ENCODE assay signal across 21 cellular contexts in genomic region chr3:89104499-89104898, GRCh38. TPM values are rescaled to one million over a fixed set of nuclear protein-coding genes. Genes with fewer than 3 reads are reported as not detected.
"Had no signal": no experiment of that assay in that cellular context is flagged by ENCODE, and none has a peak within 500 bp of the region (broad histone marks: within the 10 kb centered on the region; RNA-seq: fewer than 3 reads in every experiment).

No MANE protein-coding gene starts in this region.

- H3K9me3 ChIP-seq: esophagus squamous epithelium, psoas muscle, spleen, thyroid gland had no signal

- H3K36me3 ChIP-seq: esophagus squamous epithelium, spleen, thyroid gland had no signal

- H3K27ac ChIP-seq: foreskin keratinocyte, psoas muscle, thyroid gland had no signal

- DNase-seq: activated B cell treated with CpG ODN at 0.5 μM for 24 hours; activated CD4-positive, alpha-beta T cell treated with anti-CD3 and anti-CD28 coated beads for 48 hours; activated CD8-positive, alpha-beta memory T cell treated with anti-CD3 and anti-CD28 coated beads, Interleukin-2, amount 50 U/mL, for 4 hours; activated CD8-positive, alpha-beta T cell treated with anti-CD3 and anti-CD28 coated beads for 36 hours; activated effector memory CD4-positive, alpha-beta T cell treated with anti-CD3 and anti-CD28 coated beads, Interleukin-2, amount 50 U/mL, for 16 hours; activated T-cell treated with anti-CD3 and anti-CD28 coated beads, Interleukin-2, amount 50 U/mL, for 48 hours; amniotic stem cell; caudate nucleus; esophagus squamous epithelium; foreskin keratinocyte; glutamatergic neuron; midbrain; psoas muscle; spleen; stimulated activated CD4-positive, alpha-beta T cell treated with anti-CD3 and anti-CD28 coated beads, Interleukin-2, amount 100 ng/mL, for 24 hours; T-helper 2 cell; thyroid gland had no signal

- ATAC-seq: activated CD8-positive, alpha-beta T cell treated with anti-CD3 and anti-CD28 coated beads for 36 hours; activated naive CD4-positive, alpha-beta T cell treated with anti-CD3 and anti-CD28 coated beads, Interleukin-2, amount 50 U/mL, for 72 hours; foreskin keratinocyte; psoas muscle; sciatic nerve; stimulated activated effector memory CD8-positive, alpha-beta T cell treated with anti-CD3 and anti-CD28 coated beads, Interleukin-12 subunit alpha, Interleukin-12 subunit beta, amount 100 ng/mL, for 72 hours had no signal

- H3K4me1 ChIP-seq: foreskin keratinocyte, psoas muscle, thyroid gland had no signal

- H3K4me3 ChIP-seq: esophagus squamous epithelium, lung, psoas muscle, spleen, thyroid gland had no signal

- H3K27me3 ChIP-seq: thyroid gland had no signal

RNA-seq across cellular contexts. Expression of gene EPHA3, which starts 2.9 kb away (rescaled TPM):
- total RNA-seq: activated B cell treated with CpG ODN at 0.5 μM for 24 hours; activated CD8-positive, alpha-beta T cell treated with anti-CD3 and anti-CD28 coated beads for 36 hours had no signal
- polyA plus RNA-seq: foreskin keratinocyte had no signal
